In genomic region chr3:169659858-169660614, GRCh38 we compare ENCODE assay signal across 11 cellular contexts. TPM values are rescaled to one million over a fixed set of nuclear protein-coding genes. Genes with fewer than 3 reads are reported as not detected.
DNase-seq lines count a peak whose midpoint lies in the region; ATAC-seq and TF ChIP-seq lines count a peak whose summit lies in the region.
"Had no signal": no experiment of that assay in that cellular context is flagged by ENCODE, and none has a peak within 500 bp of the region (broad histone marks: within the 10 kb centered on the region; RNA-seq: fewer than 3 reads in every experiment).

No MANE protein-coding gene starts in this region.

- H2AFZ ChIP-seq in parathyroid adenoma, result no peak overlapping the region

- peaks cover 39 to 55% (median 49%) of the 10 kb centered on the region in 3 donors for H3K4me1 Mint-ChIP-seq in CD8-positive, alpha-beta memory T cell
- peaks cover 53% of the 10 kb centered on the region for H3K4me1 Mint-ChIP-seq in activated B cell treated with CpG ODN at 0.5 μM for 24 hours

- CTCF ChIA-PET in CD8-positive, alpha-beta memory T cell (lab: Charles Lee), result no interaction called here
- CTCF ChIA-PET in activated B cell treated with CpG ODN at 0.5 μM for 24 hours (lab: Charles Lee), result interaction anchor here (1.0 to 2.3 kb wide), 2 partner anchors 9 to 509 kb away, joined by 3 to 8 read pairs; no protein-coding TSS in a partner anchor

- H3K27ac Mint-ChIP-seq in CD8-positive, alpha-beta memory T cell, result no peak overlapping the region
- no peak overlapping the region for H3K27ac Mint-ChIP-seq in activated B cell treated with CpG ODN at 0.5 μM for 24 hours

- H3K4me2 ChIP-seq in parathyroid adenoma (ENCODE audit: low read length), result no peak overlapping the region

- POLR2A ChIA-PET in CD8-positive, alpha-beta memory T cell (lab: Charles Lee), result no interaction called here
- POLR2A ChIA-PET in activated B cell treated with CpG ODN at 0.5 μM for 24 hours (lab: Charles Lee), result no interaction called here

- H3K36me3 ChIP-seq in CD8-positive, alpha-beta memory T cell (ENCODE audit: insufficient read depth, low read length), result no peaks in the 10 kb centered on the region
- H3K36me3 ChIP-seq in left ventricle myocardium inferior (no peaks in the 10 kb centered on the region), parathyroid adenoma (ENCODE audit: control insufficient read depth, insufficient read depth, low read length) (no peaks in the 10 kb centered on the region)

- TF ChIP-seq CTCF in activated B cell treated with CpG ODN at 0.5 μM for 24 hours (IDR thresholded peaks at IDR 0.05), result no peak
- no peak for TF ChIP-seq CTCF in left ventricle myocardium inferior (IDR thresholded peaks at IDR 0.05; ENCODE audit: borderline replicate concordance)
- TF ChIP-seq CTCF in parathyroid adenoma (IDR thresholded peaks at IDR 0.05), result no peak

- H3K27ac ChIP-seq in CD8-positive, alpha-beta memory T cell (ENCODE audit: low read depth, low read length), result no peak overlapping the region
- H3K27ac ChIP-seq in left ventricle myocardium inferior (replicated peaks), result peak overlapping the region; percentile 95
- H3K27ac ChIP-seq in parathyroid adenoma, result no peak overlapping the region

- H3K79me2 ChIP-seq in parathyroid adenoma, result no peaks in the 10 kb centered on the region

- intact Hi-C loops in activated B cell treated with CpG ODN at 0.5 μM for 24 hours (cut with micrococcal nuclease), result loop anchor here (1.0 to 10.0 kb wide), 10 partner anchors 8 to 1805 kb away; partner anchors contain the start of genes GOLIM4, RPL22L1 and TNIK
- intact Hi-C loops in left ventricle myocardium inferior (cut with micrococcal nuclease), result loop anchor here (10.0 kb wide), 1 partner anchor 615 kb away; no protein-coding TSS in a partner anchor

- peaks cover 75 to 85% of the 10 kb centered on the region in 2 donors for H3K27me3 Mint-ChIP-seq in CD8-positive, alpha-beta memory T cell
- peaks cover 58% of the 10 kb centered on the region for H3K27me3 Mint-ChIP-seq in activated B cell treated with CpG ODN at 0.5 μM for 24 hours

- H3K4me1 ChIP-seq in CD8-positive, alpha-beta memory T cell (ENCODE audit: insufficient read depth, low read length), result peaks cover 39% of the 10 kb centered on the region
- H3K4me1 ChIP-seq in left ventricle myocardium inferior, result peaks cover 80% of the 10 kb centered on the region
- peaks cover 4% of the 10 kb centered on the region for H3K4me1 ChIP-seq in parathyroid adenoma

- no peaks in the 10 kb centered on the region for H3K9me3 ChIP-seq in CD8-positive, alpha-beta memory T cell (ENCODE audit: low read length)
- no peaks in the 10 kb centered on the region for H3K9me3 ChIP-seq in left ventricle myocardium inferior (replicated peaks)
- H3K9me3 ChIP-seq in parathyroid adenoma (ENCODE audit: control insufficient read depth, low read length), result no peaks in the 10 kb centered on the region

- H3K36me3 Mint-ChIP-seq in CD8-positive, alpha-beta memory T cell, result no peaks in the 10 kb centered on the region
- H3K36me3 Mint-ChIP-seq in activated B cell treated with CpG ODN at 0.5 μM for 24 hours (ENCODE audit: low read depth), result no peaks in the 10 kb centered on the region

- H3K9me3 Mint-ChIP-seq in CD8-positive, alpha-beta memory T cell, result peaks cover 0 to 12% (median 10%) of the 10 kb centered on the region in 5 donors
- H3K9me3 Mint-ChIP-seq in activated B cell treated with CpG ODN at 0.5 μM for 24 hours, result no peaks in the 10 kb centered on the region

- DNase-seq in CD8-positive, alpha-beta memory T cell, result no peak
- peak; percentile 18 for DNase-seq in activated B cell treated with CpG ODN at 0.5 μM for 24 hours
- no peak for DNase-seq in left ventricle myocardium inferior
- DNase-seq: DMS153; effector CD4-positive, alpha-beta T cell; NCI-H2171 treated with DMSO at 0.1 percent for 48 hours had no signal

- H3K4me3 Mint-ChIP-seq in CD8-positive, alpha-beta memory T cell, result peak overlapping the region; percentile 83 to 89 (median 86)
- H3K4me3 Mint-ChIP-seq in activated B cell treated with CpG ODN at 0.5 μM for 24 hours, result peak overlapping the region; percentile 87

- no peak overlapping the region for H3K4me3 ChIP-seq in CD8-positive, alpha-beta memory T cell (ENCODE audit: low read length)
- H3K4me3 ChIP-seq in left ventricle myocardium inferior (peak overlapping the region; percentile 85), parathyroid adenoma (ENCODE audit: low read depth, low read length) (peak overlapping the region; percentile 54)

- H3K27me3 ChIP-seq in CD8-positive, alpha-beta memory T cell (ENCODE audit: insufficient read depth, low read length, poor library complexity, severe bottlenecking), result peaks cover 63% of the 10 kb centered on the region
- H3K27me3 ChIP-seq in left ventricle myocardium inferior (ENCODE audit: low read depth) (peaks cover 78% of the 10 kb centered on the region), parathyroid adenoma (ENCODE audit: control insufficient read depth, insufficient read depth, low read length) (peaks cover 11% of the 10 kb centered on the region)

- no peak for ATAC-seq in activated B cell treated with CpG ODN at 0.5 μM for 24 hours (ENCODE audit: low read depth)
- ATAC-seq in GM18909 (IDR thresholded peaks at IDR 0.05; ENCODE audit: poor library complexity, unreplicated experiment), result no peak
- no peak for ATAC-seq in GM19467 (IDR thresholded peaks at IDR 0.05; ENCODE audit: unreplicated experiment)
- ATAC-seq in HG03139 (IDR thresholded peaks at IDR 0.05; ENCODE audit: unreplicated experiment), result no peak
- no peak for ATAC-seq in GM21526 (IDR thresholded peaks at IDR 0.05; ENCODE audit: low FRiP score, unreplicated experiment)

- H3K9ac ChIP-seq in parathyroid adenoma, result no peak overlapping the region

RNA-seq across cellular contexts. Expression of gene MECOM, which starts 3.5 kb away (rescaled TPM):
- not detected for total RNA-seq in CD8-positive, alpha-beta memory T cell
- not detected for polyA plus RNA-seq in CD8-positive, alpha-beta memory T cell
- 0.22 TPM in 1 of 2 replicates, not detected in the other for total RNA-seq in activated B cell treated with CpG ODN at 0.5 μM for 24 hours
- total RNA-seq in left ventricle myocardium inferior, result 18.1 TPM

Comparison
In these comparisons a context has a peak if more than half of its experiments do, and no peak if none do; other contexts are left out.
1. RNA of gene MECOM, which starts 3.5 kb away (total RNA-seq): 18.1 TPM in left ventricle myocardium inferior (single experiment); 0.22 TPM in activated B cell treated with CpG ODN at 0.5 μM for 24 hours and not detected in CD8-positive, alpha-beta memory T cell; every median in the first group is over 10 times any median in the second.